ENCODE assay signal across 15 cellular contexts in the genomic region with DNA sequence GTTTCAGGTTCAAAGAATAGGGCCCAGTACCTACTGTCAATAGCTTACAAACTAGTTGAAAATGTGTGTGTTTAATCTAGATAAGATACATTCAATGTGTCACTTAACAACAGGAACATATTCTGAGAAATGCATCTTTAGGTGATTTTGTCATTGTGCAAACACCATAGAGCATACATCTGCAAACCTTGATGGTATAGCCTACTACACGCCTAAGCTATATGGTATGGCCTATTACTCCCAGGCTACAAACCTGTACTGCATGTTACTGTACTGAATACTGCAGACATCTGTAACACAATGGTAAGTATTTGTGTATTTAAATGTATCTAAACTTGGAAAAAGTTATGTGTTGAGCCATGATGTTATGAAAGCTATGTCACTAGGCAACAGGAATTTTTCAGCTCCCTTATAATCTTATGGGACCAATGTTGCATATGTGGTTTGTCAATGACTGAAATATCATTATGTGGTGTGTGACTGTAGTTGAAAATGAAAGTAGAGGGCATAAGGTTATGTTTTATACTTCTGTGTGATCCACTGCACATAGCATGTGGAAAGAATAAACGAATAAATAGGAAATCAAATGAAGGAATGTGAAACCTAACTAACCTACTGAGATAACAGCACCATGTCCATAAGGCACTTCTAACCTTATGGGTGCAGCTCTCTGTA.
A peak's percentile ranks its signal among the peaks of the same experiment; 100 is the strongest.
DNase-seq lines count a peak whose midpoint lies in the region; ATAC-seq and TF ChIP-seq lines count a peak whose summit lies in the region.
"Had no signal": no experiment of that assay in that cellular context is flagged by ENCODE, and none has a peak within 500 bp of the region (broad histone marks: within the 10 kb centered on the region; RNA-seq: fewer than 3 reads in every experiment).

No MANE protein-coding gene starts in this region.

- no peak overlapping the region for H2AFZ ChIP-seq in PC-3 (ENCODE audit: low read length)
- H2AFZ ChIP-seq: PC-9 had no signal

- peak; percentile 58 for ATAC-seq in PC-3

- CTCF ChIA-PET in PC-3 (lab: Charles Lee): no interaction called here

- H3K9me2 ChIP-seq in PC-3 (replicated peaks; ENCODE audit: low read length): no peaks in the 10 kb centered on the region

- H3K9ac ChIP-seq in HUES6 (ENCODE audit: low read length) (peak overlapping the region; percentile 59), PC-3 (ENCODE audit: low read length) (no peak overlapping the region), iPS-15b (ENCODE audit: low read depth, low read length) (peak overlapping the region; percentile 47)

- peak; percentile 50 for DNase-seq in PC-3
- peak; percentile 19 for DNase-seq in stromal cell of bone marrow (ENCODE audit: low read depth)
- no peak for DNase-seq in activated T-cell treated with anti-CD3 and anti-CD28 coated beads, Interleukin-2, amount 50 U/mL, for 48 hours
- DNase-seq in T-helper 1 cell: no peak
- DNase-seq in dedifferentiated amniotic fluid mesenchymal stem cell (ENCODE audit: extremely low spot score): no peak
- DNase-seq: Caco-2; CD4-positive, CD25-positive, alpha-beta regulatory T cell; DMS153; Kasumi-1; NCI-H1930; NCI-H446 treated with DMSO at 0.1 percent for 48 hours; PC-9 had no signal

- no peak for TF ChIP-seq CTCF in PC-3 (conservative IDR thresholded peaks at IDR 0.05; ENCODE audit: low read depth, low read length)

- intact Hi-C loops in PC-3 (cut with micrococcal nuclease): no loop called here

- H3K79me2 ChIP-seq in PC-3 (ENCODE audit: low read length): no peaks in the 10 kb centered on the region

- H3K9me3 ChIP-seq in HUES6 (ENCODE audit: control insufficient read depth, insufficient read depth, low read depth, low read length): no peaks in the 10 kb centered on the region
- no peaks in the 10 kb centered on the region for H3K9me3 ChIP-seq in PC-3 (ENCODE audit: low read length)
- H3K9me3 ChIP-seq in iPS-15b (ENCODE audit: control insufficient read depth, insufficient read depth, low read length): no peaks in the 10 kb centered on the region
- H3K9me3 ChIP-seq: Caco-2 had no signal

- H4K20me1 ChIP-seq in PC-3 (ENCODE audit: low read length): no peaks in the 10 kb centered on the region

- POLR2A ChIA-PET in PC-3 (lab: Charles Lee; ENCODE audit: unreplicated experiment): no interaction called here

- no peaks in the 10 kb centered on the region; the same call in 1 of the 2 replicates for H3K27me3 ChIP-seq in HUES6 (ENCODE audit: control insufficient read depth, insufficient read depth, low read length)
- H3K27me3 ChIP-seq in PC-3 (ENCODE audit: low read length): no peaks in the 10 kb centered on the region
- H3K27me3 ChIP-seq in iPS-15b (ENCODE audit: control insufficient read depth, insufficient read depth, low read length): no peaks in the 10 kb centered on the region

- BruUV-seq in PC-3 (replicated peaks; lab: Mats Ljungman, UMichigan): no TSS peak

- H3K4me3 ChIP-seq in HUES6 (ENCODE audit: low read depth, low read length): peak overlapping the region; percentile 37; the same call in 1 of the 2 replicates
- H3K4me3 ChIP-seq in PC-3 (ENCODE audit: low read length): no peak overlapping the region
- peak overlapping the region; percentile 30 for H3K4me3 ChIP-seq in iPS-15b (ENCODE audit: low read depth, low read length)
- H3K4me3 ChIP-seq: PC-9, SK-N-MC had no signal

- H3F3A ChIP-seq in PC-3 (ENCODE audit: low read length, unreplicated experiment): no peaks in the 10 kb centered on the region

- H3K4me1 ChIP-seq in HUES6 (ENCODE audit: control insufficient read depth, insufficient read depth, low read length): peaks cover 23% of the 10 kb centered on the region
- no peaks in the 10 kb centered on the region for H3K4me1 ChIP-seq in PC-3 (ENCODE audit: insufficient read depth, low read length)
- H3K4me1 ChIP-seq in iPS-15b (ENCODE audit: control insufficient read depth, insufficient read depth, low read length): peaks cover 20% of the 10 kb centered on the region
- H3K4me1 ChIP-seq: Caco-2 had no signal

- H3K4me2 ChIP-seq in PC-3 (ENCODE audit: low read length): no peak overlapping the region
- H3K4me2 ChIP-seq: PC-9 had no signal

- H3K27ac ChIP-seq in HUES6 (ENCODE audit: low read depth, low read length): peak overlapping the region; percentile 65; the same call in 1 of the 2 replicates
- no peak overlapping the region for H3K27ac ChIP-seq in PC-3 (ENCODE audit: low read length)
- H3K27ac ChIP-seq: PC-9, SK-N-MC had no signal

- H3K36me3 ChIP-seq in HUES6 (ENCODE audit: control insufficient read depth, insufficient read depth, low read length): peaks cover 61% of the 10 kb centered on the region
- H3K36me3 ChIP-seq in PC-3 (ENCODE audit: low read depth, low read length): no peaks in the 10 kb centered on the region
- peaks cover 30% of the 10 kb centered on the region for H3K36me3 ChIP-seq in iPS-15b (ENCODE audit: control insufficient read depth, insufficient read depth, low read length)

Comparison
In these comparisons a context has a peak if more than half of its experiments do, and no peak if none do; other contexts are left out.
1. DNase-seq: peak in PC-3 (single experiment) and stromal cell of bone marrow (single experiment); none in activated T-cell treated with anti-CD3 and anti-CD28 coated beads, Interleukin-2, amount 50 U/mL, for 48 hours (0 of 2), T-helper 1 cell (0 of 5) and dedifferentiated amniotic fluid mesenchymal stem cell (single experiment).